In genomic region chr3:21934576-21934975, GRCh38 we compare ENCODE assay signal across 23 cellular contexts.
A peak's percentile ranks its signal among the peaks of the same experiment; 100 is the strongest.
DNase-seq lines count a peak whose midpoint lies in the region; ATAC-seq and TF ChIP-seq lines count a peak whose summit lies in the region.
"Had no signal": no experiment of that assay in that cellular context is flagged by ENCODE, and none has a peak within 500 bp of the region (broad histone marks: within the 10 kb centered on the region; RNA-seq: fewer than 3 reads in every experiment).

No MANE protein-coding gene starts in this region.

- H3K4me3 ChIP-seq in neural progenitor cell = no peak overlapping the region
- no peak overlapping the region for H3K4me3 ChIP-seq in upper lobe of left lung
- H3K4me3 ChIP-seq: A549, BLaER1 had no signal

- H3K27me3 ChIP-seq in neural progenitor cell (no peaks in the 10 kb centered on the region), upper lobe of left lung (no peaks in the 10 kb centered on the region)
- H3K27me3 ChIP-seq: BE2C, BLaER1 had no signal

- in situ Hi-C loops in ACHN (cut with HindIII; ENCODE audit: low pct_ligation_motif_present, low pct_unique_long_range_greater_than_20kb, low sequenced_read_pairs) = no loop called here

- H3K4me1 ChIP-seq in neural progenitor cell (no peaks in the 10 kb centered on the region), upper lobe of left lung (no peaks in the 10 kb centered on the region)
- H3K4me1 ChIP-seq: A549, BE2C, BLaER1 had no signal

- H3K9me3 ChIP-seq in neural progenitor cell (ENCODE audit: low read depth) = no peaks in the 10 kb centered on the region
- H3K9me3 ChIP-seq in upper lobe of left lung = no peaks in the 10 kb centered on the region
- H3K9me3 ChIP-seq: A549, BE2C, BLaER1 had no signal

- no peak for TF ChIP-seq EP300 in upper lobe of left lung (IDR thresholded peaks at IDR 0.05)

- no peak overlapping the region for H3K27ac Mint-ChIP-seq in neural progenitor cell
- H3K27ac Mint-ChIP-seq: CD14-positive monocyte; CD4-positive, alpha-beta memory T cell; CD4-positive, CD25-positive, alpha-beta regulatory T cell; CD8-positive, alpha-beta memory T cell had no signal

- H3K36me3 ChIP-seq in neural progenitor cell (no peaks in the 10 kb centered on the region), upper lobe of left lung (no peaks in the 10 kb centered on the region)
- H3K36me3 ChIP-seq: BE2C, BLaER1 had no signal

- no peaks in the 10 kb centered on the region for H3F3A ChIP-seq in neural progenitor cell (ENCODE audit: low read depth)

- no peak overlapping the region for H3K4me2 ChIP-seq in neural progenitor cell
- H3K4me2 ChIP-seq: A549, BLaER1 had no signal

- peak overlapping the region; percentile 38 for H2AFZ ChIP-seq in neural progenitor cell (replicated peaks)

- H3K27me3 Mint-ChIP-seq in neural progenitor cell (ENCODE audit: insufficient read depth, low read depth) = no peaks in the 10 kb centered on the region
- H3K27me3 Mint-ChIP-seq: CD4-positive, alpha-beta memory T cell; CD4-positive, CD25-positive, alpha-beta regulatory T cell; CD8-positive, alpha-beta memory T cell had no signal

- no peak for TF ChIP-seq POLR2A in upper lobe of left lung (IDR thresholded peaks at IDR 0.05)

- H3K9me3 Mint-ChIP-seq in neural progenitor cell = no peaks in the 10 kb centered on the region

- TF ChIP-seq CTCF in neural progenitor cell (IDR thresholded peaks at IDR 0.05) (no peak), upper lobe of left lung (IDR thresholded peaks at IDR 0.05) (no peak)

- H3K79me2 ChIP-seq in neural progenitor cell (ENCODE audit: low read depth) = no peaks in the 10 kb centered on the region

- peak; percentile 7 for DNase-seq in NCI-H446 treated with DMSO at 0.1 percent for 48 hours (lab: John Stamatoyannopoulos, UW)
- DNase-seq in NCI-H446 (lab: John Stamatoyannopoulos, UW) = no peak
- DNase-seq in cerebellum (ENCODE audit: low spot score) = peak; percentile 7
- no peak for DNase-seq in neural progenitor cell (ENCODE audit: low spot score)
- DNase-seq in upper lobe of left lung = no peak
- DNase-seq in ACHN = no peak
- DNase-seq: BE2C; C1 segment of cervical spinal cord; CD4-positive, alpha-beta memory T cell; CD4-positive, CD25-positive, alpha-beta regulatory T cell; CD8-positive, alpha-beta memory T cell; COR-L47; DMS 273 treated with DMSO at 0.1 percent for 48 hours; DMS153; DMS53; DMS79; DND-41; EL; GF-D8 had no signal

- no peak overlapping the region for H3K27ac ChIP-seq in neural progenitor cell
- H3K27ac ChIP-seq in upper lobe of left lung = no peak overlapping the region
- H3K27ac ChIP-seq: 22Rv1, A549, BLaER1 had no signal

- no peaks in the 10 kb centered on the region for H4K20me1 ChIP-seq in neural progenitor cell (ENCODE audit: low read depth)
- H4K20me1 ChIP-seq: BLaER1 had no signal

- H3K4me1 Mint-ChIP-seq in neural progenitor cell = no peaks in the 10 kb centered on the region
- H3K4me1 Mint-ChIP-seq: CD14-positive monocyte; CD4-positive, alpha-beta memory T cell; CD4-positive, CD25-positive, alpha-beta regulatory T cell; CD8-positive, alpha-beta memory T cell had no signal

- ATAC-seq in upper lobe of left lung (ENCODE audit: low FRiP score in 2 of 2) = no peak
- ATAC-seq: A549 had no signal

- no peak overlapping the region for H3K4me3 Mint-ChIP-seq in neural progenitor cell
- H3K4me3 Mint-ChIP-seq: CD14-positive monocyte; CD4-positive, alpha-beta memory T cell; CD4-positive, CD25-positive, alpha-beta regulatory T cell; CD8-positive, alpha-beta memory T cell had no signal

- no peak overlapping the region for H3K9ac ChIP-seq in neural progenitor cell
- H3K9ac ChIP-seq: BLaER1 had no signal

- no peaks in the 10 kb centered on the region for H3K36me3 Mint-ChIP-seq in neural progenitor cell
- H3K36me3 Mint-ChIP-seq: CD14-positive monocyte; CD4-positive, alpha-beta memory T cell; CD4-positive, CD25-positive, alpha-beta regulatory T cell; CD8-positive, alpha-beta memory T cell had no signal

Comparison
In these comparisons a context has a peak if more than half of its experiments do, and no peak if none do; other contexts are left out.
1. DNase-seq: peak in NCI-H446 treated with DMSO at 0.1 percent for 48 hours (single experiment) and cerebellum (single experiment); none in NCI-H446 (0 of 2), neural progenitor cell (single experiment), upper lobe of left lung (0 of 2) and ACHN (single experiment).